In genomic region chr1:47192458-47193384, GRCh38 we compare ENCODE assay signal across 1 cellular context.
TF ChIP-seq lines count a peak whose summit lies in the region.

No MANE protein-coding gene starts in this region.

TF ChIP-seq in HepG2, 621 proteins besides CTCF, POLR2A, EP300 and RAD21 (continued from another document and continues in another):
- TF ChIP-seq ELF3 (CRISPR knock-in tag; IDR thresholded peaks at IDR 0.05) (peak; percentile 88), NFATC3 (CRISPR knock-in tag; IDR thresholded peaks at IDR 0.05) (peak; percentile 83; the same call in 1 of the 2 replicates), ARHGAP35 (CRISPR knock-in tag; IDR thresholded peaks at IDR 0.05; ENCODE audit: borderline replicate concordance) (no peak), SOX5 (CRISPR knock-in tag; IDR thresholded peaks at IDR 0.05; ENCODE audit: borderline replicate concordance) (no peak; the same call in none of the 2 replicates), NONO (IDR thresholded peaks at IDR 0.05) (no peak), NONO (CRISPR knock-in tag; conservative IDR thresholded peaks at IDR 0.05) (peak; percentile 71), SMAD1 (CRISPR knock-in tag; IDR thresholded peaks at IDR 0.05; ENCODE audit: borderline replicate concordance, low read depth) (no peak), NFKB2 (CRISPR knock-in tag; IDR thresholded peaks at IDR 0.05; ENCODE audit: borderline replicate concordance) (peak; percentile 37; the same call in 1 of the 2 replicates), ZNF556 (CRISPR knock-in tag; IDR thresholded peaks at IDR 0.05; ENCODE audit: borderline replicate concordance) (no peak), KDM6A (CRISPR knock-in tag; IDR thresholded peaks at IDR 0.05; ENCODE audit: low read depth) (peak; percentile 95), SMC3 (IDR thresholded peaks at IDR 0.05; ENCODE audit: low read length) (peak; percentile 80), GATAD1 (CRISPR knock-in tag; IDR thresholded peaks at IDR 0.05) (peak; percentile 48; the same call in 1 of the 2 replicates), CBFB (CRISPR knock-in tag; IDR thresholded peaks at IDR 0.05) (0 out of 2 replicates have a peak, but pooled peaks have one; percentile 38), PTBP1 (IDR thresholded peaks at IDR 0.05; ENCODE audit: low read depth, low read length, poor library complexity, severe bottlenecking) (no peak), POLR2AphosphoS5 (IDR thresholded peaks at IDR 0.05; ENCODE audit: low read depth, low read length) (peak; percentile 46), ZNF180 (CRISPR knock-in tag; IDR thresholded peaks at IDR 0.05; ENCODE audit: borderline replicate concordance, low read depth) (no peak), TAF1 (CRISPR knock-in tag; IDR thresholded peaks at IDR 0.05) (peak; percentile 19; the same call in 1 of the 2 replicates), TOPORS (CRISPR knock-in tag; IDR thresholded peaks at IDR 0.05) (no peak), GTF3A (CRISPR knock-in tag; conservative IDR thresholded peaks at IDR 0.05) (no peak), PPARG (CRISPR knock-in tag; conservative IDR thresholded peaks at IDR 0.05) (peak; percentile 9; the same call in 1 of the 2 replicates), HDAC6 (IDR thresholded peaks at IDR 0.05; ENCODE audit: low read depth, low read length) (no peak), SRSF1 (optimal IDR thresholded peaks at IDR 0.05; ENCODE audit: low read depth, low read length) (no peak), SMAD3 (CRISPR knock-in tag; IDR thresholded peaks at IDR 0.05) (peak; percentile 64; the same call in 1 of the 2 replicates), MAX (IDR thresholded peaks at IDR 0.05) (peak; percentile 55; the same call in 1 of the 2 replicates), NCOR1 (IDR thresholded peaks at IDR 0.05; ENCODE audit: borderline replicate concordance, low read length) (peak; percentile 52), ZNF143 (CRISPR knock-in tag; IDR thresholded peaks at IDR 0.05) (peak; percentile 54), E2F5 (CRISPR knock-in tag; conservative IDR thresholded peaks at IDR 0.05) (no peak), FOSL2 (CRISPR knock-in tag; IDR thresholded peaks at IDR 0.05) (peak; percentile 25; the same call in 1 of the 2 replicates), BORCS8-MEF2B (CRISPR knock-in tag; IDR thresholded peaks at IDR 0.05) (no peak; the same call in none of the 2 replicates), SNAPC5 (CRISPR knock-in tag; IDR thresholded peaks at IDR 0.05; ENCODE audit: borderline replicate concordance) (no peak), ZNF687 (CRISPR knock-in tag; IDR thresholded peaks at IDR 0.05) (peak; percentile 93), DPF2 (CRISPR knock-in tag; IDR thresholded peaks at IDR 0.05; ENCODE audit: borderline replicate concordance, low read depth) (peak; percentile 36; the same call in 1 of the 2 replicates), MATR3 (CRISPR knock-in tag; IDR thresholded peaks at IDR 0.05) (no peak), ZNF746 (CRISPR knock-in tag; IDR thresholded peaks at IDR 0.05) (peak; percentile 59), CHCHD3 (CRISPR knock-in tag; IDR thresholded peaks at IDR 0.05) (no peak), ZNF446 (CRISPR knock-in tag; IDR thresholded peaks at IDR 0.05) (no peak), THAP8 (CRISPR knock-in tag; IDR thresholded peaks at IDR 0.05; ENCODE audit: borderline replicate concordance) (no peak), GABPA (IDR thresholded peaks at IDR 0.05; ENCODE audit: low read depth, low read length) (no peak), GABPA (CRISPR knock-in tag; IDR thresholded peaks at IDR 0.05; ENCODE audit: low read depth) (peak; percentile 12; the same call in 1 of the 2 replicates), ZNF251 (CRISPR knock-in tag; IDR thresholded peaks at IDR 0.05) (no peak), ZBTB10 (CRISPR knock-in tag; IDR thresholded peaks at IDR 0.05; ENCODE audit: borderline replicate concordance) (no peak), ZNF30 (CRISPR knock-in tag; IDR thresholded peaks at IDR 0.05) (no peak), HINFP (CRISPR knock-in tag; IDR thresholded peaks at IDR 0.05; ENCODE audit: low read depth) (no peak; the same call in 1 of the 2 replicates), ZNF704 (CRISPR knock-in tag; IDR thresholded peaks at IDR 0.05; ENCODE audit: borderline replicate concordance) (peak; percentile 21; the same call in 1 of the 2 replicates), ZNF644 (CRISPR knock-in tag; IDR thresholded peaks at IDR 0.05; ENCODE audit: low read depth) (no peak), CERS6 (CRISPR knock-in tag; IDR thresholded peaks at IDR 0.05) (no peak), TFAP4 (IDR thresholded peaks at IDR 0.05; ENCODE audit: borderline replicate concordance, low read depth) (peak; percentile 91), ZNF263 (CRISPR knock-in tag; IDR thresholded peaks at IDR 0.05) (peak; percentile 97), KLF9 (CRISPR knock-in tag; IDR thresholded peaks at IDR 0.05; ENCODE audit: low read depth) (no peak), HMGXB4 (CRISPR knock-in tag; IDR thresholded peaks at IDR 0.05; ENCODE audit: borderline replicate concordance in 1 of 2, low read depth in 1 of 2) (peak in 1 of 2 experiments; percentile 90; a peak in 2 of 4 replicates), ATF3 (CRISPR knock-in tag; IDR thresholded peaks at IDR 0.05) (no peak), ZNF431 (CRISPR knock-in tag; IDR thresholded peaks at IDR 0.05; ENCODE audit: borderline replicate concordance, low read depth) (peak; percentile 91; the same call in 1 of the 2 replicates), WIZ (CRISPR knock-in tag; IDR thresholded peaks at IDR 0.05) (no peak), ZNF577 (CRISPR knock-in tag; IDR thresholded peaks at IDR 0.05; ENCODE audit: borderline replicate concordance, low read depth) (no peak), ERF (CRISPR knock-in tag; IDR thresholded peaks at IDR 0.05) (peak; percentile 45; the same call in 1 of the 2 replicates)
